ENCODE assay signal across 1 cellular context in the genomic region with DNA sequence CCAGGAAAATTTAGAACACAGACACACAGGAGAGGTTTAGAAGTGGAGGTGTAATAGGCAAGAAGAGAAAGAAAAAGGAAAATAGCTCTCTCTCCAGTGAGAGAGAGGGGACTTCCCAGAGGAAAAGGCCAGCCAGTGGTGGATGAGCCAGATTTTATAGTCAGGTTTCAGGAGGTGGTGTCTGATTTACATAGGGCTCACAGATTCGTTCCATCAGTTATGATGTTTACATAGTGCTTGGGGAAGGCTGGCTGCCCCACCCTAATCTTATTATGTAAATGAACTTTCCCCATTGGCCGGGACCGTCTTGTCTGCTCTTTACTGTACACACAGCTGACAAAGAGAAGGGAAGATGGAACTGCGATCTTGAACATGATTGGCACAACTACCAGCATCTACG.
TF ChIP-seq lines count a peak whose summit lies in the region.

No MANE protein-coding gene starts in this region.

TF ChIP-seq in GM23338, 12 proteins besides CTCF, POLR2A, EP300 and RAD21 (continued from another document):
- TF ChIP-seq, protein P1, sequence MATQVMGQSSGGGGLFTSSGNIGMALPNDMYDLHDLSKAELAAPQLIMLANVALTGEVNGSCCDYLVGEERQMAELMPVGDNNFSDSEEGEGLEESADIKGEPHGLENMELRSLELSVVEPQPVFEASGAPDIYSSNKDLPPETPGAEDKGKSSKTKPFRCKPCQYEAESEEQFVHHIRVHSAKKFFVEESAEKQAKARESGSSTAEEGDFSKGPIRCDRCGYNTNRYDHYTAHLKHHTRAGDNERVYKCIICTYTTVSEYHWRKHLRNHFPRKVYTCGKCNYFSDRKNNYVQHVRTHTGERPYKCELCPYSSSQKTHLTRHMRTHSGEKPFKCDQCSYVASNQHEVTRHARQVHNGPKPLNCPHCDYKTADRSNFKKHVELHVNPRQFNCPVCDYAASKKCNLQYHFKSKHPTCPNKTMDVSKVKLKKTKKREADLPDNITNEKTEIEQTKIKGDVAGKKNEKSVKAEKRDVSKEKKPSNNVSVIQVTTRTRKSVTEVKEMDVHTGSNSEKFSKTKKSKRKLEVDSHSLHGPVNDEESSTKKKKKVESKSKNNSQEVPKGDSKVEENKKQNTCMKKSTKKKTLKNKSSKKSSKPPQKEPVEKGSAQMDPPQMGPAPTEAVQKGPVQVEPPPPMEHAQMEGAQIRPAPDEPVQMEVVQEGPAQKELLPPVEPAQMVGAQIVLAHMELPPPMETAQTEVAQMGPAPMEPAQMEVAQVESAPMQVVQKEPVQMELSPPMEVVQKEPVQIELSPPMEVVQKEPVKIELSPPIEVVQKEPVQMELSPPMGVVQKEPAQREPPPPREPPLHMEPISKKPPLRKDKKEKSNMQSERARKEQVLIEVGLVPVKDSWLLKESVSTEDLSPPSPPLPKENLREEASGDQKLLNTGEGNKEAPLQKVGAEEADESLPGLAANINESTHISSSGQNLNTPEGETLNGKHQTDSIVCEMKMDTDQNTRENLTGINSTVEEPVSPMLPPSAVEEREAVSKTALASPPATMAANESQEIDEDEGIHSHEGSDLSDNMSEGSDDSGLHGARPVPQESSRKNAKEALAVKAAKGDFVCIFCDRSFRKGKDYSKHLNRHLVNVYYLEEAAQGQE (IDR thresholded peaks at IDR 0.05; ENCODE audit: unreplicated experiment) = no peak
